In the genomic region with DNA sequence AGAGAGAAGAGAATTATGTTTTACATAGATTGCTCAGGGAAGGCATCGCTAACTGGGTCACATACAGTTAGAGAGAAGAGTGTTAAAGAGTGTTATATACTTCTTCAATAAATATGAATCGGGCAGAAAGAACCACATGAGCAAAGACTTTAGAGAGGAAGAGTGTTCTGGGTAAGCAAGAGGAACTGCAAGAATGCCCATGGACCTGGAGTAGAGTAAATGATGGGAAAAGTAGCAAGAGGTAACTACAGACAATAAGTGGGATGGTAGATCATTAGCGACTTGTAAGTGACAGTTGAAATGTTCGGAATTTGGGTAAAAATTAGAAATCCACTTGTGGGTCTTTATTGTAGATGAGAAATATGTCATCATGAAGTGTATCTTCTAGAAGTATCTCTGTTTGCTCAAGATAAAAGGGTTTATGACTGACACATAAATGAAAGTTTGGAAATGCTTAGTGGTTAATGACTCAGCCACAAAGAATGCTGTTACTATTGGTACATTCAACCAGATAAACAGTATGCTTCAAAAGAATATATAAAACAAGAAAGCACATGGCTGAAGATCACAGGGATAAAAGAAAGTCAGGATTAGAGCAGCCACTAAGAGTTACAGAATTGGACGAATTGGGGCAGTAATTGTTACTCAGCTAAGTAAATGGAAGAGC, we compare ENCODE assay signal across 10 cellular contexts.
DNase-seq lines count a peak whose midpoint lies in the region; ATAC-seq and FAIRE-seq lines count a peak whose summit lies in the region.
"Had no signal": no experiment of that assay in that cellular context is flagged by ENCODE, and none has a peak within 500 bp of the region (broad histone marks: within the 10 kb centered on the region; RNA-seq: fewer than 3 reads in every experiment).

No MANE protein-coding gene starts in this region.

- no peak for DNase-seq in activated CD8-positive, alpha-beta memory T cell treated with anti-CD3 and anti-CD28 coated beads, Interleukin-2, amount 10 ng/mL, durations not matched to agents 7 days and 5 days
- no peak for DNase-seq in activated CD8-positive, alpha-beta memory T cell treated with anti-CD3 and anti-CD28 coated beads, Interleukin-2, amount 50 U/mL, for 4 hours
- DNase-seq in RCC 7860 (ENCODE audit: low spot score) (peak; percentile 88), smooth muscle cell of the brain vasculature (ENCODE audit: low read depth, low spot score) (peak; percentile 36), activated gamma-delta T cell (lab: John Stamatoyannopoulos, UW) (no peak)
- DNase-seq in stimulated activated naive B cell treated with anti-CD40 and anti-IgM and Interleukin-4, amounts not matched to agents 10 μg/mL and 1 μg/mL and 100 μg/mL, for 72 hours = no peak
- DNase-seq: naive B cell had no signal

- H3K27ac Mint-ChIP-seq in activated CD8-positive, alpha-beta memory T cell treated with anti-CD3 and anti-CD28 coated beads, Interleukin-2, amount 10 ng/mL, durations not matched to agents 7 days and 5 days = no peak overlapping the region
- H3K27ac Mint-ChIP-seq in stimulated activated naive B cell treated with anti-CD40 and anti-IgM and Interleukin-4, amounts not matched to agents 10 μg/mL and 1 μg/mL and 100 μg/mL, for 72 hours = no peak overlapping the region
- H3K27ac Mint-ChIP-seq: naive B cell; T-helper 1 cell treated with Interleukin-12 subunit alpha and Interleukin-12 subunit beta and Interleukin-4 antibody, amounts not matched to agents 30 μg/mL and 1 μg/mL, for 36 hours had no signal

- ATAC-seq in activated CD8-positive, alpha-beta memory T cell treated with anti-CD3 and anti-CD28 coated beads, Interleukin-2, amount 10 ng/mL, durations not matched to agents 7 days and 5 days = peak; percentile 30
- ATAC-seq in esophagus mucosa (peak; percentile 85), HG03045 (IDR thresholded peaks at IDR 0.05; ENCODE audit: unreplicated experiment) (no peak)
- ATAC-seq in stimulated activated naive B cell treated with anti-CD40 and anti-IgM and Interleukin-4, amounts not matched to agents 10 μg/mL and 1 μg/mL and 100 μg/mL, for 72 hours (replicated peaks) = no peak

- CTCF ChIA-PET in activated CD8-positive, alpha-beta memory T cell treated with anti-CD3 and anti-CD28 coated beads, Interleukin-2, amount 10 ng/mL, durations not matched to agents 7 days and 5 days (lab: Charles Lee) = no interaction called here

- peaks cover 12% of the 10 kb centered on the region for H3K4me1 Mint-ChIP-seq in activated CD8-positive, alpha-beta memory T cell treated with anti-CD3 and anti-CD28 coated beads, Interleukin-2, amount 10 ng/mL, durations not matched to agents 7 days and 5 days
- no peaks in the 10 kb centered on the region for H3K4me1 Mint-ChIP-seq in stimulated activated naive B cell treated with anti-CD40 and anti-IgM and Interleukin-4, amounts not matched to agents 10 μg/mL and 1 μg/mL and 100 μg/mL, for 72 hours
- H3K4me1 Mint-ChIP-seq: naive B cell had no signal

- peaks cover 10% of the 10 kb centered on the region for H3K9me3 Mint-ChIP-seq in activated CD8-positive, alpha-beta memory T cell treated with anti-CD3 and anti-CD28 coated beads, Interleukin-2, amount 10 ng/mL, durations not matched to agents 7 days and 5 days (ENCODE audit: low read depth)
- H3K9me3 Mint-ChIP-seq in stimulated activated naive B cell treated with anti-CD40 and anti-IgM and Interleukin-4, amounts not matched to agents 10 μg/mL and 1 μg/mL and 100 μg/mL, for 72 hours = no peaks in the 10 kb centered on the region

- H3K27me3 Mint-ChIP-seq in activated CD8-positive, alpha-beta memory T cell treated with anti-CD3 and anti-CD28 coated beads, Interleukin-2, amount 10 ng/mL, durations not matched to agents 7 days and 5 days = no peaks in the 10 kb centered on the region
- peaks cover 8 to 12% of the 10 kb centered on the region in 2 donors for H3K27me3 Mint-ChIP-seq in stimulated activated naive B cell treated with anti-CD40 and anti-IgM and Interleukin-4, amounts not matched to agents 10 μg/mL and 1 μg/mL and 100 μg/mL, for 72 hours

- peak; percentile 93 for FAIRE-seq in RCC 7860 (lab: Jason Lieb, UNC)

- H3K4me3 Mint-ChIP-seq in activated CD8-positive, alpha-beta memory T cell treated with anti-CD3 and anti-CD28 coated beads, Interleukin-2, amount 10 ng/mL, durations not matched to agents 7 days and 5 days = no peak overlapping the region
- H3K4me3 Mint-ChIP-seq in stimulated activated naive B cell treated with anti-CD40 and anti-IgM and Interleukin-4, amounts not matched to agents 10 μg/mL and 1 μg/mL and 100 μg/mL, for 72 hours = no peak overlapping the region
- H3K4me3 Mint-ChIP-seq: naive B cell; T-helper 1 cell treated with Interleukin-12 subunit alpha and Interleukin-12 subunit beta and Interleukin-4 antibody, amounts not matched to agents 30 μg/mL and 1 μg/mL, for 36 hours had no signal

- H3K36me3 Mint-ChIP-seq in activated CD8-positive, alpha-beta memory T cell treated with anti-CD3 and anti-CD28 coated beads, Interleukin-2, amount 10 ng/mL, durations not matched to agents 7 days and 5 days = peaks cover 22% of the 10 kb centered on the region
- no peaks in the 10 kb centered on the region for H3K36me3 Mint-ChIP-seq in stimulated activated naive B cell treated with anti-CD40 and anti-IgM and Interleukin-4, amounts not matched to agents 10 μg/mL and 1 μg/mL and 100 μg/mL, for 72 hours
- H3K36me3 Mint-ChIP-seq: naive B cell had no signal

Comparison
In these comparisons a context has a peak if more than half of its experiments do, and no peak if none do; other contexts are left out.
1. ATAC-seq: peak in activated CD8-positive, alpha-beta memory T cell treated with anti-CD3 and anti-CD28 coated beads, Interleukin-2, amount 10 ng/mL, durations not matched to agents 7 days and 5 days (single experiment) and esophagus mucosa (single experiment); none in HG03045 (single experiment) and stimulated activated naive B cell treated with anti-CD40 and anti-IgM and Interleukin-4, amounts not matched to agents 10 μg/mL and 1 μg/mL and 100 μg/mL, for 72 hours (0 of 2).
2. DNase-seq: peak in RCC 7860 (single experiment) and smooth muscle cell of the brain vasculature (single experiment); none in activated CD8-positive, alpha-beta memory T cell treated with anti-CD3 and anti-CD28 coated beads, Interleukin-2, amount 10 ng/mL, durations not matched to agents 7 days and 5 days (single experiment), activated CD8-positive, alpha-beta memory T cell treated with anti-CD3 and anti-CD28 coated beads, Interleukin-2, amount 50 U/mL, for 4 hours (single experiment), activated gamma-delta T cell (single experiment) and stimulated activated naive B cell treated with anti-CD40 and anti-IgM and Interleukin-4, amounts not matched to agents 10 μg/mL and 1 μg/mL and 100 μg/mL, for 72 hours (single experiment).